9 cellular contexts compared by ENCODE assay signal in the genomic region with DNA sequence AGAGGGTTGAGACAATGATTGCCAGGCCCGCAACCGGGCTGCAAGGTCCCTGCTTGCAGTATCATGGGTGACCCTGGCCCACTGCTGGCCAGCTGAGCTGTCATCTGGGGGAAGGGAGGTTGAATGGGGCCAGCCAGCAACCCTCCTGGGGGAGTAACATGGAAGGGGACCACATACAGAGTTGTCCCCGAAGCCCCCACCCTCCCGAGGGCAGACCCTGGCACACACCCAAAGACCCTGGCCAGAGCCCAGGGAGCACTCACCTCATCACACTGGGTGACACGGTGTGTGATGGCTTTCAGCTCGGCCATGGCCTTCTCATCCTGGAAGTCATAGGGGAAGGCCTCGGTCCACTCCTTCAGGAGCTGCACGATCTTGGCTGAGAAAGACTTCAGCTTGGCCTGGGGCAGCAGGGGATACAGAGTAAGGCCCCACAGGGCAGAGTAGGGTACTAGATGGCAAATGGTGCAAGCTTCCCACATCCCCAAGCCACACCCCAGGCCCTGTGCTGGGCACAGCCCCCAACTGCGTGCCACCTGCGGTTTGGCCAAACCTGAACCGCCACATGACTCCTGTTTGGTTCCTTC.
A peak's percentile ranks its signal among the peaks of the same experiment; 100 is the strongest.
DNase-seq lines count a peak whose midpoint lies in the region; ATAC-seq, FAIRE-seq and TF ChIP-seq lines count a peak whose summit lies in the region.
"Had no signal": no experiment of that assay in that cellular context is flagged by ENCODE, and none has a peak within 500 bp of the region (broad histone marks: within the 10 kb centered on the region; RNA-seq: fewer than 3 reads in every experiment).

No MANE protein-coding gene starts in this region.

- BruUV-seq in PC-9 (replicated peaks; lab: Mats Ljungman, UMichigan): TSS peak; percentile 41

- FAIRE-seq in D721Med (lab: Jason Lieb, UNC): no peak

- peak overlapping the region; percentile 57; the same call in 1 of the 2 replicates for H3K4me3 ChIP-seq in PC-9

- peaks cover 6% of the 10 kb centered on the region; the same call in 1 of the 2 replicates for H3F3A ChIP-seq in PC-9 (ENCODE audit: insufficient read depth, low read depth)

- intact Hi-C loops in PC-9 (cut with micrococcal nuclease; ENCODE audit: unreplicated experiment) (loop anchor here (5.0 to 10.0 kb wide), 3 partner anchors 97 to 337 kb away; no protein-coding TSS in a partner anchor), head of caudate nucleus (cut with DNase I) (no loop called here)

- H3K9me3 ChIP-seq in PC-9 (ENCODE audit: insufficient read depth, low read depth): no peaks in the 10 kb centered on the region
- H3K9me3 ChIP-seq: thyroid gland had no signal

- no peak overlapping the region for H2AFZ ChIP-seq in PC-9

- H3K79me2 ChIP-seq in PC-9 (ENCODE audit: low read depth): no peaks in the 10 kb centered on the region

- TF ChIP-seq CTCF in D721Med (IDR thresholded peaks at IDR 0.05; ENCODE audit: insufficient read depth, missing control alignments) (no peak), PC-9 (conservative IDR thresholded peaks at IDR 0.05) (no peak), omental fat pad (IDR thresholded peaks at IDR 0.05) (no peak), GM10266 (IDR thresholded peaks at IDR 0.05; ENCODE audit: control insufficient read depth, insufficient read depth, low read depth, missing control alignments) (no peak)

- no peak overlapping the region for H3K27ac ChIP-seq in PC-9
- H3K27ac ChIP-seq: thyroid gland had no signal

- no peaks in the 10 kb centered on the region for H3K36me3 ChIP-seq in PC-9 (ENCODE audit: low read depth)
- H3K36me3 ChIP-seq: thyroid gland had no signal

- DNase-seq in D721Med (ENCODE audit: insufficient read length, low spot score) (peak; percentile 13), PC-9 (no peak), head of caudate nucleus (peak in 23 of 42 donors; percentile 1 to 39 (median 10)), omental fat pad (ENCODE audit: low spot score) (peak; percentile 4), GM10266 (ENCODE audit: extremely low spot score) (no peak)

- CTCF ChIA-PET in PC-9 (lab: Charles Lee): interaction anchor here (0.5 to 0.9 kb wide), 2 partner anchors 62 to 130 kb away, joined by 3 to 4 read pairs; no protein-coding TSS in a partner anchor

- H4K20me1 ChIP-seq in PC-9 (ENCODE audit: insufficient read depth): no peaks in the 10 kb centered on the region

- H3K4me2 ChIP-seq in PC-9: peak overlapping the region; percentile 61

- ATAC-seq in omental fat pad (ENCODE audit: low FRiP score) (no peak), GM19324 (IDR thresholded peaks at IDR 0.05; ENCODE audit: low FRiP score, unreplicated experiment) (no peak), GM19452 (IDR thresholded peaks at IDR 0.05; ENCODE audit: unreplicated experiment) (no peak), HG03457 (IDR thresholded peaks at IDR 0.05; ENCODE audit: unreplicated experiment) (no peak)

- H3K4me1 ChIP-seq in PC-9 (replicated peaks; ENCODE audit: insufficient read depth): peaks cover 6% of the 10 kb centered on the region; the same call in 1 of the 2 replicates

- no peaks in the 10 kb centered on the region for H3K27me3 ChIP-seq in PC-9 (ENCODE audit: insufficient read depth, low read depth)
- H3K27me3 ChIP-seq: thyroid gland had no signal

- no peaks in the 10 kb centered on the region for H3K9me2 ChIP-seq in PC-9 (ENCODE audit: insufficient read depth)

- POLR2A ChIA-PET in PC-9 (lab: Charles Lee; ENCODE audit: unreplicated experiment): no interaction called here

Comparison
In these comparisons a context has a peak if more than half of its experiments do, and no peak if none do; other contexts are left out.
1. DNase-seq: peak in D721Med (single experiment), head of caudate nucleus (23 of 42) and omental fat pad (single experiment); none in PC-9 (0 of 2) and GM10266 (single experiment).